16 cellular contexts compared by ENCODE assay signal in genomic region chr3:157531771-157532170, GRCh38. TPM values are rescaled to one million over a fixed set of nuclear protein-coding genes. Genes with fewer than 3 reads are reported as not detected.
A peak's percentile ranks its signal among the peaks of the same experiment; 100 is the strongest.
DNase-seq lines count a peak whose midpoint lies in the region; ATAC-seq and TF ChIP-seq lines count a peak whose summit lies in the region.
"Had no signal": no experiment of that assay in that cellular context is flagged by ENCODE, and none has a peak within 500 bp of the region (broad histone marks: within the 10 kb centered on the region; RNA-seq: fewer than 3 reads in every experiment).

No MANE protein-coding gene starts in this region.

- TF ChIP-seq CTCF in fibroblast of mammary gland (conservative IDR thresholded peaks at IDR 0.05; ENCODE audit: control insufficient read depth, insufficient read depth, low read depth, low read length) (no peak), lower lobe of right lung (IDR thresholded peaks at IDR 0.05) (no peak)

- CTCF ChIA-PET in activated CD4-positive, alpha-beta T cell treated with anti-CD3 and anti-CD28 coated beads for 36 hours (lab: Charles Lee), result interaction anchor here (0.7 to 6.1 kb wide), 14 partner anchors 9 to 1002 kb away, joined by 3 to 114 read pairs (median 4); no protein-coding TSS in a partner anchor

- no peaks in the 10 kb centered on the region for H3K4me1 Mint-ChIP-seq in activated CD4-positive, alpha-beta T cell treated with anti-CD3 and anti-CD28 coated beads for 36 hours
- H3K4me1 Mint-ChIP-seq: activated CD4-positive, alpha-beta T cell treated with anti-CD3 and anti-CD28 coated beads, Interleukin-2, amount 10 ng/mL, durations not matched to agents 24 days and 14 days; activated naive CD4-positive, alpha-beta T cell treated with anti-CD3 and anti-CD28 coated beads, Interleukin-2, amount 10 ng/mL, durations not matched to agents 7 days and 5 days; CD4-positive, CD25-positive, alpha-beta regulatory T cell had no signal

- no peak overlapping the region for H3K4me3 Mint-ChIP-seq in activated CD4-positive, alpha-beta T cell treated with anti-CD3 and anti-CD28 coated beads for 36 hours
- H3K4me3 Mint-ChIP-seq: activated CD4-positive, alpha-beta T cell treated with anti-CD3 and anti-CD28 coated beads, Interleukin-2, amount 10 ng/mL, durations not matched to agents 24 days and 14 days; activated naive CD4-positive, alpha-beta T cell treated with anti-CD3 and anti-CD28 coated beads, Interleukin-2, amount 10 ng/mL, durations not matched to agents 7 days and 5 days; CD4-positive, CD25-positive, alpha-beta regulatory T cell had no signal

- ATAC-seq in HG02938 (IDR thresholded peaks at IDR 0.05; ENCODE audit: unreplicated experiment), result peak; percentile 6
- no peak for ATAC-seq in activated CD4-positive, alpha-beta T cell treated with anti-CD3 and anti-CD28 coated beads for 36 hours
- no peak for ATAC-seq in lower lobe of right lung
- ATAC-seq in HG03139 (IDR thresholded peaks at IDR 0.05; ENCODE audit: unreplicated experiment), result no peak

- H3K9me3 ChIP-seq in SJSA1 (replicated peaks), result no peaks in the 10 kb centered on the region
- H3K9me3 ChIP-seq in lower lobe of right lung, result no peaks in the 10 kb centered on the region
- H3K9me3 ChIP-seq: tibial nerve had no signal

- H3K36me3 ChIP-seq in SJSA1 (no peaks in the 10 kb centered on the region; the same call in 1 of the 2 replicates), lower lobe of right lung (no peaks in the 10 kb centered on the region)
- H3K36me3 ChIP-seq: tibial nerve had no signal

- POLR2A ChIA-PET in activated CD4-positive, alpha-beta T cell treated with anti-CD3 and anti-CD28 coated beads for 36 hours (lab: Charles Lee), result no interaction called here

- DNase-seq in SJSA1 (ENCODE audit: low read depth in 1 of 2, low spot score in 2 of 2) (no peak), fibroblast of mammary gland (ENCODE audit: low read depth) (peak; percentile 41), skeletal muscle cell (ENCODE audit: low read depth) (no peak), lower lobe of right lung (no peak)
- no peak for DNase-seq in activated CD4-positive, alpha-beta T cell treated with anti-CD3 and anti-CD28 coated beads for 36 hours
- DNase-seq: activated CD4-positive, alpha-beta T cell treated with anti-CD3 and anti-CD28 coated beads, Interleukin-2, amount 10 ng/mL, durations not matched to agents 24 days and 14 days; activated naive CD4-positive, alpha-beta T cell treated with anti-CD3 and anti-CD28 coated beads, Interleukin-2, amount 10 ng/mL, durations not matched to agents 7 days and 5 days; CD4-positive, CD25-positive, alpha-beta regulatory T cell; midbrain; NCI-H187; occipital lobe; T-helper 9 cell had no signal

- no peaks in the 10 kb centered on the region for H3K36me3 Mint-ChIP-seq in activated CD4-positive, alpha-beta T cell treated with anti-CD3 and anti-CD28 coated beads for 36 hours (ENCODE audit: low read depth)
- H3K36me3 Mint-ChIP-seq: activated naive CD4-positive, alpha-beta T cell treated with anti-CD3 and anti-CD28 coated beads, Interleukin-2, amount 10 ng/mL, durations not matched to agents 7 days and 5 days; CD4-positive, CD25-positive, alpha-beta regulatory T cell had no signal

- H3K4me3 ChIP-seq in SJSA1, result no peak overlapping the region
- H3K4me3 ChIP-seq in fibroblast of mammary gland (ENCODE audit: control insufficient read depth, low read depth, low read length), result peak overlapping the region; percentile 39
- peak overlapping the region; percentile 42 for H3K4me3 ChIP-seq in skeletal muscle cell (ENCODE audit: low read depth, low read length)
- no peak overlapping the region for H3K4me3 ChIP-seq in lower lobe of right lung
- H3K4me3 ChIP-seq: skin epidermis, tibial nerve had no signal

- no peaks in the 10 kb centered on the region for H3K9me3 Mint-ChIP-seq in activated CD4-positive, alpha-beta T cell treated with anti-CD3 and anti-CD28 coated beads for 36 hours (ENCODE audit: low read depth)
- H3K9me3 Mint-ChIP-seq: activated CD4-positive, alpha-beta T cell treated with anti-CD3 and anti-CD28 coated beads, Interleukin-2, amount 10 ng/mL, durations not matched to agents 24 days and 14 days; activated naive CD4-positive, alpha-beta T cell treated with anti-CD3 and anti-CD28 coated beads, Interleukin-2, amount 10 ng/mL, durations not matched to agents 7 days and 5 days had no signal

- no peak overlapping the region for H3K27ac Mint-ChIP-seq in activated CD4-positive, alpha-beta T cell treated with anti-CD3 and anti-CD28 coated beads for 36 hours
- H3K27ac Mint-ChIP-seq: activated CD4-positive, alpha-beta T cell treated with anti-CD3 and anti-CD28 coated beads, Interleukin-2, amount 10 ng/mL, durations not matched to agents 24 days and 14 days; activated naive CD4-positive, alpha-beta T cell treated with anti-CD3 and anti-CD28 coated beads, Interleukin-2, amount 10 ng/mL, durations not matched to agents 7 days and 5 days; CD4-positive, CD25-positive, alpha-beta regulatory T cell had no signal

- peak overlapping the region; percentile 73 for H3K27ac ChIP-seq in SJSA1
- no peak overlapping the region for H3K27ac ChIP-seq in lower lobe of right lung
- H3K27ac ChIP-seq: skin epidermis, tibial nerve had no signal

- H3K27me3 ChIP-seq in SJSA1 (replicated peaks), result no peaks in the 10 kb centered on the region
- no peaks in the 10 kb centered on the region for H3K27me3 ChIP-seq in lower lobe of right lung (ENCODE audit: low read depth)
- H3K27me3 ChIP-seq: tibial nerve had no signal

- H3K27me3 Mint-ChIP-seq in activated CD4-positive, alpha-beta T cell treated with anti-CD3 and anti-CD28 coated beads for 36 hours, result no peaks in the 10 kb centered on the region
- H3K27me3 Mint-ChIP-seq: activated naive CD4-positive, alpha-beta T cell treated with anti-CD3 and anti-CD28 coated beads, Interleukin-2, amount 10 ng/mL, durations not matched to agents 7 days and 5 days; CD4-positive, CD25-positive, alpha-beta regulatory T cell had no signal

- H3K4me1 ChIP-seq in SJSA1 (replicated peaks) (peaks cover 46% of the 10 kb centered on the region), lower lobe of right lung (peaks cover 9% of the 10 kb centered on the region)

- intact Hi-C loops in activated CD4-positive, alpha-beta T cell treated with anti-CD3 and anti-CD28 coated beads for 36 hours (cut with DNase I, micrococcal nuclease), result loop anchor here (1.0 to 5.0 kb wide), 2 partner anchors 41 to 901 kb away; no protein-coding TSS in a partner anchor
- intact Hi-C loops in lower lobe of right lung (cut with DNase I), result loop anchor here (5.0 kb wide), 1 partner anchor 41 kb away; no protein-coding TSS in a partner anchor

RNA-seq across cellular contexts. Expression of gene VEPH1, which starts 28.6 kb away (rescaled TPM):
- 1.7 and 14.3 TPM in 2 replicates for total RNA-seq in SJSA1 (2014; rRNA removed; shearing (Covaris generic))
- total RNA-seq in activated CD4-positive, alpha-beta T cell treated with anti-CD3 and anti-CD28 coated beads for 36 hours, result not detected
- 116 TPM for total RNA-seq in lower lobe of right lung
- total RNA-seq: activated CD4-positive, alpha-beta T cell treated with anti-CD3 and anti-CD28 coated beads, Interleukin-2, amount 10 ng/mL, durations not matched to agents 24 days and 14 days had no signal

Comparison
In these comparisons a context has a peak if more than half of its experiments do, and no peak if none do; other contexts are left out.
1. H3K4me3 ChIP-seq: peak in fibroblast of mammary gland (single experiment) and skeletal muscle cell (single experiment); none in SJSA1 (single experiment) and lower lobe of right lung (single experiment).